1 cellular context compared by ENCODE assay signal in the genomic region with DNA sequence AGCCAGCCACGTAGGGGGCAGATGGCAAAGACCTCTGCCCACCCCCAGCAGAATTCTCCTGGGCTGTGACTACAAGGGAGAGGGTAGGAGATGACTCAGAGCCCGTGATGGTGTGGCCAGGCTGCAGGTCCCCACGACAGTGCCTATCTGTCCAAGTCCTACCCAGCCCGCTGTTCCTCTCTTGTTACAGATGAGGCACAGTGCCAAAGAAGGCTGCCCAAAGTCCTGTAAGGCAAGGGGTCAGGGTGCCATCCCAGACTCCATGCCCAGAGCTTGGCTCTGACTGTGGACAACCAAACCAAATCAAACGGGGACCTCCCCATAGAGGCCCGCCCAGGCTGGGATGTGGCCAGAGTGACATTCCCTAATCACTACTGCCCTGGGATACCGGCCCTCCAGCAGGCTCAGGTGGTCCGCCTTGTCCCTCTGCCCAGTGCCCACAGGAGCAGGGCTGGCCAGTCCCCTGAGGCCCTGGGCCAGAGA.
TF ChIP-seq lines count a peak whose summit lies in the region.

No MANE protein-coding gene starts in this region.

TF ChIP-seq in GM23338, 12 proteins besides CTCF, POLR2A, EP300 and RAD21 (continued from another document):
- TF ChIP-seq, protein P1, sequence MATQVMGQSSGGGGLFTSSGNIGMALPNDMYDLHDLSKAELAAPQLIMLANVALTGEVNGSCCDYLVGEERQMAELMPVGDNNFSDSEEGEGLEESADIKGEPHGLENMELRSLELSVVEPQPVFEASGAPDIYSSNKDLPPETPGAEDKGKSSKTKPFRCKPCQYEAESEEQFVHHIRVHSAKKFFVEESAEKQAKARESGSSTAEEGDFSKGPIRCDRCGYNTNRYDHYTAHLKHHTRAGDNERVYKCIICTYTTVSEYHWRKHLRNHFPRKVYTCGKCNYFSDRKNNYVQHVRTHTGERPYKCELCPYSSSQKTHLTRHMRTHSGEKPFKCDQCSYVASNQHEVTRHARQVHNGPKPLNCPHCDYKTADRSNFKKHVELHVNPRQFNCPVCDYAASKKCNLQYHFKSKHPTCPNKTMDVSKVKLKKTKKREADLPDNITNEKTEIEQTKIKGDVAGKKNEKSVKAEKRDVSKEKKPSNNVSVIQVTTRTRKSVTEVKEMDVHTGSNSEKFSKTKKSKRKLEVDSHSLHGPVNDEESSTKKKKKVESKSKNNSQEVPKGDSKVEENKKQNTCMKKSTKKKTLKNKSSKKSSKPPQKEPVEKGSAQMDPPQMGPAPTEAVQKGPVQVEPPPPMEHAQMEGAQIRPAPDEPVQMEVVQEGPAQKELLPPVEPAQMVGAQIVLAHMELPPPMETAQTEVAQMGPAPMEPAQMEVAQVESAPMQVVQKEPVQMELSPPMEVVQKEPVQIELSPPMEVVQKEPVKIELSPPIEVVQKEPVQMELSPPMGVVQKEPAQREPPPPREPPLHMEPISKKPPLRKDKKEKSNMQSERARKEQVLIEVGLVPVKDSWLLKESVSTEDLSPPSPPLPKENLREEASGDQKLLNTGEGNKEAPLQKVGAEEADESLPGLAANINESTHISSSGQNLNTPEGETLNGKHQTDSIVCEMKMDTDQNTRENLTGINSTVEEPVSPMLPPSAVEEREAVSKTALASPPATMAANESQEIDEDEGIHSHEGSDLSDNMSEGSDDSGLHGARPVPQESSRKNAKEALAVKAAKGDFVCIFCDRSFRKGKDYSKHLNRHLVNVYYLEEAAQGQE (IDR thresholded peaks at IDR 0.05; ENCODE audit: unreplicated experiment), result no peak
- TF ChIP-seq EZH2phosphoT487 (IDR thresholded peaks at IDR 0.05; ENCODE audit: unreplicated experiment), result no peak
